Comparison of ENCODE assay signal across 23 cellular contexts in genomic region chr9:92948632-92949031, GRCh38. TPM values are rescaled to one million over a fixed set of nuclear protein-coding genes. Genes with fewer than 3 reads are reported as not detected.
DNase-seq lines count a peak whose midpoint lies in the region; ATAC-seq and TF ChIP-seq lines count a peak whose summit lies in the region.
"Had no signal": no experiment of that assay in that cellular context is flagged by ENCODE, and none has a peak within 500 bp of the region (broad histone marks: within the 10 kb centered on the region; RNA-seq: fewer than 3 reads in every experiment).

No MANE protein-coding gene starts in this region.

- CTCF ChIA-PET in activated naive CD4-positive, alpha-beta T cell treated with anti-CD3 and anti-CD28 coated beads for 36 hours (lab: Charles Lee) = interaction anchor here (0.8 to 1.1 kb wide), 2 partner anchors 116 to 160 kb away, joined by 3 read pairs; no protein-coding TSS in a partner anchor
- CTCF ChIA-PET in activated CD4-positive, alpha-beta memory T cell treated with anti-CD3 and anti-CD28 coated beads for 36 hours (lab: Charles Lee) = interaction anchor here (1.0 kb wide), 1 partner anchor 8 kb away, joined by 4 read pairs; no protein-coding TSS in a partner anchor
- CTCF ChIA-PET in RWPE1 (lab: Yijun Ruan, JAX) = no interaction called here

- no peak overlapping the region for H3K23ac ChIP-seq in neuronal stem cell (ENCODE audit: low read depth, low read length, poor library complexity)

- peak overlapping the region; percentile 97 for H2AFZ ChIP-seq in neuronal stem cell (ENCODE audit: low read length)

- no peak overlapping the region for H3K14ac ChIP-seq in neuronal stem cell (ENCODE audit: low read length)

- H3K27me3 ChIP-seq in neuronal stem cell (ENCODE audit: control insufficient read depth in 3 of 3, insufficient read depth in 3 of 3, low read depth in 1 of 3, low read length in 3 of 3) = peaks cover 0 to 24% (median 5%) of the 10 kb centered on the region in 3 experiments
- H3K27me3 ChIP-seq: vagina had no signal

- no peak overlapping the region for H2BK12ac ChIP-seq in neuronal stem cell (ENCODE audit: low read length)

- H3K18ac ChIP-seq in neuronal stem cell (ENCODE audit: low read length) = no peak overlapping the region

- no peaks in the 10 kb centered on the region for H3K36me3 ChIP-seq in neuronal stem cell (replicated peaks in 1 of 2; ENCODE audit: control insufficient read depth in 2 of 2, insufficient read depth in 2 of 2, low read length in 2 of 2)
- H3K36me3 ChIP-seq: brain microvascular endothelial cell, colonic mucosa, suprapubic skin, vagina had no signal

- H2BK120ac ChIP-seq in neuronal stem cell (ENCODE audit: low read depth, low read length) = no peak overlapping the region

- H3K4me3 ChIP-seq in neuronal stem cell (ENCODE audit: low read length in 2 of 2) = no peak overlapping the region
- H3K4me3 ChIP-seq: colonic mucosa had no signal

- no peak overlapping the region for H4K8ac ChIP-seq in neuronal stem cell (ENCODE audit: low read depth, low read length)

- H2BK15ac ChIP-seq in neuronal stem cell (ENCODE audit: low read length) = no peak overlapping the region

- H3K27ac ChIP-seq in neuronal stem cell (replicated peaks; ENCODE audit: low read length) = no peak overlapping the region
- H3K27ac ChIP-seq in RWPE1 = no peak overlapping the region
- H3K27ac ChIP-seq: brain microvascular endothelial cell, colonic mucosa, suprapubic skin, vagina, VCaP had no signal

- peaks cover 0 to 6% of the 10 kb centered on the region in 2 donors for H3K9me3 ChIP-seq in neuronal stem cell (replicated peaks in 1 of 2; ENCODE audit: control insufficient read depth in 2 of 2, insufficient read depth in 1 of 2, low read depth in 1 of 2, low read length in 2 of 2)
- H3K9me3 ChIP-seq: colonic mucosa, suprapubic skin, vagina had no signal

- H3K36me3 Mint-ChIP-seq in activated naive CD4-positive, alpha-beta T cell treated with anti-CD3 and anti-CD28 coated beads for 36 hours (ENCODE audit: low read depth) = no peaks in the 10 kb centered on the region
- H3K36me3 Mint-ChIP-seq in activated CD4-positive, alpha-beta memory T cell treated with anti-CD3 and anti-CD28 coated beads for 36 hours = no peaks in the 10 kb centered on the region
- peaks cover 5% of the 10 kb centered on the region for H3K36me3 Mint-ChIP-seq in effector memory CD8-positive, alpha-beta T cell (ENCODE audit: insufficient read depth)

- no peaks in the 10 kb centered on the region for H3K27me3 Mint-ChIP-seq in activated naive CD4-positive, alpha-beta T cell treated with anti-CD3 and anti-CD28 coated beads for 36 hours (ENCODE audit: low read depth)
- no peaks in the 10 kb centered on the region for H3K27me3 Mint-ChIP-seq in activated CD4-positive, alpha-beta memory T cell treated with anti-CD3 and anti-CD28 coated beads for 36 hours
- no peaks in the 10 kb centered on the region for H3K27me3 Mint-ChIP-seq in effector memory CD8-positive, alpha-beta T cell

- whole genome bisulfite sequencing in neuronal stem cell (ENCODE audit: extremely low coverage in 2 of 2, insufficient read length in 2 of 2, insufficient replicate concordance in 1 of 2), 2 donors = no CpG with 5 or more reads among the region's 2 CpGs

- no peak overlapping the region for H4K91ac ChIP-seq in neuronal stem cell (ENCODE audit: low read depth, low read length, poor library complexity)

- H3K9me3 Mint-ChIP-seq in activated naive CD4-positive, alpha-beta T cell treated with anti-CD3 and anti-CD28 coated beads for 36 hours = no peaks in the 10 kb centered on the region
- H3K9me3 Mint-ChIP-seq in activated CD4-positive, alpha-beta memory T cell treated with anti-CD3 and anti-CD28 coated beads for 36 hours = no peaks in the 10 kb centered on the region
- peaks cover 0 to 2% of the 10 kb centered on the region in 2 donors for H3K9me3 Mint-ChIP-seq in effector memory CD8-positive, alpha-beta T cell

- H3K4ac ChIP-seq in neuronal stem cell (ENCODE audit: low read length) = no peak overlapping the region

- no peak for TF ChIP-seq CTCF in RWPE1 (conservative IDR thresholded peaks at IDR 0.05; ENCODE audit: low read depth)

- intact Hi-C loops in activated naive CD4-positive, alpha-beta T cell treated with anti-CD3 and anti-CD28 coated beads for 36 hours (cut with micrococcal nuclease) = no loop called here
- intact Hi-C loops in activated CD4-positive, alpha-beta memory T cell treated with anti-CD3 and anti-CD28 coated beads for 36 hours (cut with micrococcal nuclease) = no loop called here

- POLR2A ChIA-PET in activated CD4-positive, alpha-beta memory T cell treated with anti-CD3 and anti-CD28 coated beads for 36 hours (lab: Charles Lee) = interaction anchor here (1.0 kb wide), 1 partner anchor 15 kb away, joined by 4 read pairs; no protein-coding TSS in a partner anchor
- POLR2A ChIA-PET in RWPE1 (lab: Yijun Ruan, JAX; ENCODE audit: low non-redundant PET) = no interaction called here

- no peak overlapping the region for H3K9ac ChIP-seq in neuronal stem cell (ENCODE audit: low read depth, low read length, poor library complexity)

- H3K79me1 ChIP-seq in neuronal stem cell (ENCODE audit: low read depth, low read length) = peaks cover 3% of the 10 kb centered on the region

- H3K4me1 Mint-ChIP-seq in activated naive CD4-positive, alpha-beta T cell treated with anti-CD3 and anti-CD28 coated beads for 36 hours (ENCODE audit: low read depth) = peaks cover 55% of the 10 kb centered on the region
- H3K4me1 Mint-ChIP-seq in activated CD4-positive, alpha-beta memory T cell treated with anti-CD3 and anti-CD28 coated beads for 36 hours (ENCODE audit: low read depth) = peaks cover 57% of the 10 kb centered on the region
- peaks cover 43 to 47% of the 10 kb centered on the region in 2 donors for H3K4me1 Mint-ChIP-seq in effector memory CD8-positive, alpha-beta T cell (ENCODE audit: low read depth in 2 of 2)

- no peak for DNase-seq in activated naive CD4-positive, alpha-beta T cell treated with anti-CD3 and anti-CD28 coated beads for 36 hours
- DNase-seq in activated naive CD4-positive, alpha-beta T cell (lab: John Stamatoyannopoulos, UW) = no peak
- DNase-seq in activated CD4-positive, alpha-beta memory T cell treated with anti-CD3 and anti-CD28 coated beads for 36 hours = no peak
- DNase-seq in effector memory CD8-positive, alpha-beta T cell = no peak
- DNase-seq in neuronal stem cell (ENCODE audit: low spot score) (no peak), RWPE1 (ENCODE audit: low spot score) (no peak), SHP77 treated with DMSO at 0.1 percent for 48 hours (lab: John Stamatoyannopoulos, UW) (no peak)
- DNase-seq: brain microvascular endothelial cell; colonic mucosa; DMS79; hippocampal formation; mesenchymal stem cell; NCI-H524 treated with DMSO at 0.1 percent for 48 hours; SIG-M5; stimulated activated CD8-positive, alpha-beta memory T cell treated with anti-CD3 and anti-CD28 coated beads, Interleukin-4, amount 100 ng/mL, for 48 hours had no signal

- no peak overlapping the region for H3K4me2 ChIP-seq in neuronal stem cell (ENCODE audit: insufficient read depth, low read length, poor library complexity, severe bottlenecking)

- H3K27ac Mint-ChIP-seq in activated naive CD4-positive, alpha-beta T cell treated with anti-CD3 and anti-CD28 coated beads for 36 hours = no peak overlapping the region
- no peak overlapping the region for H3K27ac Mint-ChIP-seq in activated CD4-positive, alpha-beta memory T cell treated with anti-CD3 and anti-CD28 coated beads for 36 hours
- H3K27ac Mint-ChIP-seq in effector memory CD8-positive, alpha-beta T cell = peak overlapping the region; percentile 70 to 89
- H3K27ac Mint-ChIP-seq: CD14-positive monocyte had no signal

- no peak for ATAC-seq in effector memory CD8-positive, alpha-beta T cell (replicated peaks)
- no peak for ATAC-seq in GM21447 (IDR thresholded peaks at IDR 0.05; ENCODE audit: unreplicated experiment)
- ATAC-seq: HCT116, HepG2 had no signal

- H3K4me1 ChIP-seq in neuronal stem cell (ENCODE audit: control insufficient read depth in 2 of 2, insufficient read depth in 1 of 2, low read depth in 1 of 2, low read length in 2 of 2) = peaks cover 10 to 27% of the 10 kb centered on the region in 2 donors
- H3K4me1 ChIP-seq: colonic mucosa had no signal

- H2AK5ac ChIP-seq in neuronal stem cell (ENCODE audit: low read depth, low read length) = no peak overlapping the region

- H3K4me3 Mint-ChIP-seq in activated naive CD4-positive, alpha-beta T cell treated with anti-CD3 and anti-CD28 coated beads for 36 hours = peak overlapping the region; percentile 87
- H3K4me3 Mint-ChIP-seq in activated CD4-positive, alpha-beta memory T cell treated with anti-CD3 and anti-CD28 coated beads for 36 hours = peak overlapping the region; percentile 86
- peak overlapping the region; percentile 28 to 59 for H3K4me3 Mint-ChIP-seq in effector memory CD8-positive, alpha-beta T cell

- H2BK5ac ChIP-seq in neuronal stem cell (ENCODE audit: low read length) = no peak overlapping the region

RNA-seq across cellular contexts. Expression of gene FGD3, which starts 1.3 kb away (rescaled TPM):
- 10 to 100 TPM; 57.7 to 58.8 TPM for total RNA-seq in activated naive CD4-positive, alpha-beta T cell treated with anti-CD3 and anti-CD28 coated beads for 36 hours
- total RNA-seq in activated CD4-positive, alpha-beta memory T cell treated with anti-CD3 and anti-CD28 coated beads for 36 hours = 10 to 100 TPM; 41.3 to 47.7 TPM
- polyA plus RNA-seq in neuronal stem cell (2013, experiment 1 of 2) = 0.47 TPM
- 0.44 TPM for polyA plus RNA-seq in neuronal stem cell (2013, experiment 2 of 2)
- polyA plus RNA-seq: AG04450 had no signal

Comparison
In these comparisons a context has a peak if more than half of its experiments do, and no peak if none do; other contexts are left out.
1. H3K27ac Mint-ChIP-seq: peak in effector memory CD8-positive, alpha-beta T cell (2 of 2); none in activated naive CD4-positive, alpha-beta T cell treated with anti-CD3 and anti-CD28 coated beads for 36 hours (single experiment) and activated CD4-positive, alpha-beta memory T cell treated with anti-CD3 and anti-CD28 coated beads for 36 hours (single experiment).
2. Peak in every context shown above with its lines, with median percentiles within 50 percentile points of each other: H3K4me3 Mint-ChIP-seq.